ENCODE assay signal across 22 cellular contexts in genomic region chr5:18397393-18397792, GRCh38.
A peak's percentile ranks its signal among the peaks of the same experiment; 100 is the strongest.
DNase-seq lines count a peak whose midpoint lies in the region; ATAC-seq and TF ChIP-seq lines count a peak whose summit lies in the region.
"Had no signal": no experiment of that assay in that cellular context is flagged by ENCODE, and none has a peak within 500 bp of the region (broad histone marks: within the 10 kb centered on the region; RNA-seq: fewer than 3 reads in every experiment).

No MANE protein-coding gene starts in this region.

- no peaks in the 10 kb centered on the region for H3K4me1 ChIP-seq in breast epithelium
- H3K4me1 ChIP-seq in adipocyte (ENCODE audit: control insufficient read depth, insufficient read depth, low read length) = peaks cover 3% of the 10 kb centered on the region
- H3K4me1 ChIP-seq in lower lobe of right lung = no peaks in the 10 kb centered on the region
- H3K4me1 ChIP-seq: Peyer's patch had no signal

- H3K36me3 ChIP-seq in breast epithelium (no peaks in the 10 kb centered on the region), adipocyte (ENCODE audit: control insufficient read depth, insufficient read depth, low read length, severe bottlenecking) (no peaks in the 10 kb centered on the region), lower lobe of right lung (no peaks in the 10 kb centered on the region)
- H3K36me3 ChIP-seq: HAP-1, Peyer's patch had no signal

- no peak overlapping the region for H3K27ac Mint-ChIP-seq in MCF 10A (ENCODE audit: low read depth, unreplicated experiment)
- H3K27ac Mint-ChIP-seq in activated T-cell treated with anti-CD3 and anti-CD28 coated beads, Interleukin-2, amount 50 U/mL, for 72 hours = no peak overlapping the region
- H3K27ac Mint-ChIP-seq: CD8-positive, alpha-beta memory T cell had no signal

- H3K9me3 ChIP-seq in breast epithelium (no peaks in the 10 kb centered on the region), adipocyte (ENCODE audit: control insufficient read depth, low read length) (no peaks in the 10 kb centered on the region), lower lobe of right lung (no peaks in the 10 kb centered on the region)
- H3K9me3 ChIP-seq: HAP-1, Peyer's patch, SK-N-SH had no signal

- H3K4me3 Mint-ChIP-seq in MCF 10A (ENCODE audit: unreplicated experiment) = no peak overlapping the region
- H3K4me3 Mint-ChIP-seq in activated T-cell treated with anti-CD3 and anti-CD28 coated beads, Interleukin-2, amount 50 U/mL, for 72 hours = no peak overlapping the region
- H3K4me3 Mint-ChIP-seq: CD8-positive, alpha-beta memory T cell had no signal

- H3K4me1 Mint-ChIP-seq in MCF 10A (ENCODE audit: insufficient read depth, unreplicated experiment) = no peaks in the 10 kb centered on the region
- H3K4me1 Mint-ChIP-seq in activated T-cell treated with anti-CD3 and anti-CD28 coated beads, Interleukin-2, amount 50 U/mL, for 72 hours (ENCODE audit: low read depth) = no peaks in the 10 kb centered on the region
- H3K4me1 Mint-ChIP-seq: CD8-positive, alpha-beta memory T cell had no signal

- H3K27me3 ChIP-seq in breast epithelium = peaks cover 0 to 5% of the 10 kb centered on the region in 2 donors
- H3K27me3 ChIP-seq in adipocyte (replicated peaks; ENCODE audit: control insufficient read depth, insufficient read depth, low read length) = no peaks in the 10 kb centered on the region
- H3K27me3 ChIP-seq in lower lobe of right lung (ENCODE audit: low read depth) = no peaks in the 10 kb centered on the region
- H3K27me3 ChIP-seq: Peyer's patch had no signal

- no peaks in the 10 kb centered on the region for H3K36me3 Mint-ChIP-seq in MCF 10A (ENCODE audit: insufficient read depth, unreplicated experiment)
- no peaks in the 10 kb centered on the region for H3K36me3 Mint-ChIP-seq in activated T-cell treated with anti-CD3 and anti-CD28 coated beads, Interleukin-2, amount 50 U/mL, for 72 hours (ENCODE audit: insufficient read depth in 2 of 2)
- H3K36me3 Mint-ChIP-seq: CD8-positive, alpha-beta memory T cell had no signal

- no peaks in the 10 kb centered on the region for H3K9me3 Mint-ChIP-seq in MCF 10A (ENCODE audit: unreplicated experiment)
- H3K9me3 Mint-ChIP-seq in activated T-cell treated with anti-CD3 and anti-CD28 coated beads, Interleukin-2, amount 50 U/mL, for 72 hours = no peaks in the 10 kb centered on the region

- TF ChIP-seq POLR2A in breast epithelium (IDR thresholded peaks at IDR 0.05) = no peak

- DNase-seq in MCF 10A (ENCODE audit: unreplicated experiment) = peak; percentile 24
- DNase-seq in breast epithelium (ENCODE audit: low spot score in 2 of 2) = no peak
- peak; percentile 9 for DNase-seq in adipocyte (ENCODE audit: low read depth)
- no peak for DNase-seq in lower lobe of right lung
- no peak for DNase-seq in SHP77 treated with DMSO at 0.1 percent for 48 hours (lab: John Stamatoyannopoulos, UW)
- DNase-seq in activated T-cell treated with anti-CD3 and anti-CD28 coated beads, Interleukin-2, amount 50 U/mL, for 72 hours = no peak
- no peak for DNase-seq in GOT3 (lab: John Stamatoyannopoulos, UW)
- DNase-seq: CD8-positive, alpha-beta memory T cell; EL; GF-D8; MM.1S; NCI-H1105 treated with DMSO at 0.1 percent for 48 hours; NCI-H2029 treated with DMSO at 0.1 percent for 48 hours; NCI-H2171 treated with DMSO at 0.1 percent for 48 hours; NCI-H524 treated with DMSO at 0.1 percent for 48 hours; Peyer's patch; SK-N-SH had no signal

- H3K27ac ChIP-seq in breast epithelium = no peak overlapping the region
- no peak overlapping the region for H3K27ac ChIP-seq in lower lobe of right lung
- H3K27ac ChIP-seq: C4-2B, HL-60, Peyer's patch had no signal

- intact Hi-C loops in MCF 10A (cut with micrococcal nuclease) = loop anchor here (10.0 kb wide), 1 partner anchor 1207 kb away; no protein-coding TSS in a partner anchor
- intact Hi-C loops in breast epithelium (cut with DNase I; ENCODE audit: low total_unique reads) = no loop called here
- intact Hi-C loops in lower lobe of right lung (cut with DNase I) = loop anchor here (10.0 kb wide), 1 partner anchor 297 kb away; no protein-coding TSS in a partner anchor

- CTCF ChIA-PET in MCF 10A (lab: Yijun Ruan, JAX) = interaction anchor here (1.7 kb wide), 1 partner anchor 69 kb away, joined by 8 read pairs; no protein-coding TSS in a partner anchor

- no peaks in the 10 kb centered on the region for H3K27me3 Mint-ChIP-seq in MCF 10A (ENCODE audit: insufficient read depth, unreplicated experiment)
- no peaks in the 10 kb centered on the region for H3K27me3 Mint-ChIP-seq in activated T-cell treated with anti-CD3 and anti-CD28 coated beads, Interleukin-2, amount 50 U/mL, for 72 hours (ENCODE audit: low read depth)
- H3K27me3 Mint-ChIP-seq: CD8-positive, alpha-beta memory T cell had no signal

- H3K4me3 ChIP-seq in breast epithelium = no peak overlapping the region
- H3K4me3 ChIP-seq in adipocyte (ENCODE audit: low read length) = no peak overlapping the region
- H3K4me3 ChIP-seq in lower lobe of right lung = no peak overlapping the region
- H3K4me3 ChIP-seq: HAP-1, K562, Peyer's patch had no signal

- no TSS peak for BruUV-seq in MCF 10A (replicated peaks; lab: Mats Ljungman, UMichigan)

- POLR2A ChIA-PET in MCF 10A (lab: Yijun Ruan, JAX) = no interaction called here

- TF ChIP-seq CTCF in MCF 10A (IDR thresholded peaks at IDR 0.05; ENCODE audit: unreplicated experiment) (no peak), breast epithelium (IDR thresholded peaks at IDR 0.05) (no peak), lower lobe of right lung (IDR thresholded peaks at IDR 0.05) (no peak)

- H3K9ac ChIP-seq in adipocyte (ENCODE audit: low read length) = no peak overlapping the region
- H3K9ac ChIP-seq: SK-N-SH had no signal

- peak; percentile 53 to 68 for ATAC-seq in lower lobe of right lung
- no peak for ATAC-seq in activated T-cell treated with anti-CD3 and anti-CD28 coated beads, Interleukin-2, amount 50 U/mL, for 72 hours (replicated peaks in 1 of 2)
- ATAC-seq: HepG2, K562 had no signal

Comparison
In these comparisons a context has a peak if more than half of its experiments do, and no peak if none do; other contexts are left out.
1. DNase-seq: peak in MCF 10A (single experiment) and adipocyte (single experiment); none in breast epithelium (0 of 2), lower lobe of right lung (single experiment), SHP77 treated with DMSO at 0.1 percent for 48 hours (single experiment), activated T-cell treated with anti-CD3 and anti-CD28 coated beads, Interleukin-2, amount 50 U/mL, for 72 hours (0 of 2) and GOT3 (single experiment).
2. ATAC-seq: peak in lower lobe of right lung (2 of 2); none in activated T-cell treated with anti-CD3 and anti-CD28 coated beads, Interleukin-2, amount 50 U/mL, for 72 hours (0 of 2).